ENCODE assay signal across 23 cellular contexts in genomic region chr2:53545159-53546055, GRCh38.
DNase-seq lines count a peak whose midpoint lies in the region; ATAC-seq and TF ChIP-seq lines count a peak whose summit lies in the region.
"Had no signal": no experiment of that assay in that cellular context is flagged by ENCODE, and none has a peak within 500 bp of the region (broad histone marks: within the 10 kb centered on the region; RNA-seq: fewer than 3 reads in every experiment).

No MANE protein-coding gene starts in this region.

- DNase-seq in NCI-H1092 treated with DMSO at 0.1 percent for 48 hours (lab: John Stamatoyannopoulos, UW), result peak; percentile 46
- DNase-seq in NCI-H69 (lab: John Stamatoyannopoulos, UW), result peak; percentile 100
- DNase-seq in foreskin keratinocyte, result peak in 1 of 2 donors; percentile 52
- peak; percentile 78 for DNase-seq in pons (ENCODE audit: low spot score)
- DNase-seq in COLO829 (ENCODE audit: low spot score), result no peak
- no peak for DNase-seq in HPDE6-E6E7 (ENCODE audit: extremely low spot score)
- DNase-seq in amniotic stem cell (lab: John Stamatoyannopoulos, UW), result no peak
- no peak for DNase-seq in HCEC 1CT
- DNase-seq: activated CD4-positive, alpha-beta memory T cell treated with anti-CD3 and anti-CD28 coated beads, Interleukin-2, amount 10 ng/mL, durations not matched to agents 7 days and 5 days; activated CD4-positive, CD25-positive, alpha-beta regulatory T cell; activated naive CD4-positive, alpha-beta T cell; activated T-cell treated with anti-CD3 and anti-CD28 coated beads for 4 hours; CD8-positive, alpha-beta memory T cell; H7; KBM-7; left ventricle myocardium superior; NCI-H2107; SK-N-SH; stomach; T-helper 9 cell; upper lobe of right lung had no signal

- TF ChIP-seq CTCF in foreskin keratinocyte (conservative IDR thresholded peaks at IDR 0.05), result no peak

- peak overlapping the region; percentile 16 for H3K27ac ChIP-seq in foreskin keratinocyte
- H3K27ac ChIP-seq: ascending aorta, neutrophil, stomach, upper lobe of right lung had no signal

- H3K27me3 ChIP-seq in foreskin keratinocyte, result no peaks in the 10 kb centered on the region
- H3K27me3 ChIP-seq: ascending aorta, neutrophil, stomach, upper lobe of right lung had no signal

- peaks cover 5% of the 10 kb centered on the region for H3K4me1 ChIP-seq in foreskin keratinocyte
- H3K4me1 ChIP-seq: ascending aorta, stomach, upper lobe of right lung had no signal

- peak; percentile 67 for ATAC-seq in foreskin keratinocyte
- ATAC-seq: left ventricle myocardium superior, upper lobe of right lung had no signal

Comparison
In these comparisons a context has a peak if more than half of its experiments do, and no peak if none do; other contexts are left out.
1. DNase-seq: peak in NCI-H1092 treated with DMSO at 0.1 percent for 48 hours (single experiment), NCI-H69 (single experiment) and pons (single experiment); none in COLO829 (single experiment), HPDE6-E6E7 (single experiment), amniotic stem cell (single experiment) and HCEC 1CT (single experiment).